In the genomic region with DNA sequence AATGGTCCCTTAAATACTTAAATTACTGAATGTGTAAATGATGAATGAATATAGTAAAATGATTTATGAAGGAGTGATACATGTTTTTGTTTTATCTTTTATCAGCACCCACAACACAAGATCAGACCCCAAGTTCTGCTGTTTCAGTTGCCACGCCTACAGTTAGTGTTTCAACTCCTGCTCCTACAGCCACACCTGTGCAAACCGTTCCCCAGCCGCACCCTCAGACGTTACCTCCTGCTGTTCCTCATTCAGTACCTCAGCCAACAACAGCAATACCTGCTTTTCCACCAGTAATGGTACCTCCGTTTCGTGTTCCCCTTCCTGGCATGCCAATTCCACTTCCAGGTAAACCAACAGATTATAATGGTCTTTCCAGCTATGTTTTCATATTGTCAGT, we compare ENCODE assay signal across 22 cellular contexts. TPM values are rescaled to one million over a fixed set of nuclear protein-coding genes. Genes with fewer than 3 reads are reported as not detected.
A peak's percentile ranks its signal among the peaks of the same experiment; 100 is the strongest.
DNase-seq lines count a peak whose midpoint lies in the region; ATAC-seq and TF ChIP-seq lines count a peak whose summit lies in the region.
"Had no signal": no experiment of that assay in that cellular context is flagged by ENCODE, and none has a peak within 500 bp of the region (broad histone marks: within the 10 kb centered on the region; RNA-seq: fewer than 3 reads in every experiment).

No MANE protein-coding gene starts in this region.

- H3K27ac ChIP-seq in WERI-Rb-1 = no peak overlapping the region
- H3K27ac ChIP-seq: A549, C4-2B, RWPE1, SJCRH30 had no signal

- H3K4me1 Mint-ChIP-seq in activated naive CD8-positive, alpha-beta T cell treated with anti-CD3 and anti-CD28 coated beads for 36 hours = peaks cover 26% of the 10 kb centered on the region
- H3K4me1 Mint-ChIP-seq in activated naive CD8-positive, alpha-beta T cell treated with anti-CD3 and anti-CD28 coated beads, Interleukin-2, amount 50 U/mL, for 24 hours = peaks cover 8% of the 10 kb centered on the region
- peaks cover 26% of the 10 kb centered on the region for H3K4me1 Mint-ChIP-seq in T-helper 17 cell
- H3K4me1 Mint-ChIP-seq in stimulated activated naive B cell treated with anti-CD40 and anti-IgM and Interleukin-4, amounts not matched to agents 10 μg/mL and 1 μg/mL and 100 μg/mL, for 72 hours = peaks cover 10 to 18% of the 10 kb centered on the region in 2 donors

- H3K36me3 Mint-ChIP-seq in activated naive CD8-positive, alpha-beta T cell treated with anti-CD3 and anti-CD28 coated beads for 36 hours = peaks cover 48% of the 10 kb centered on the region
- H3K36me3 Mint-ChIP-seq in activated naive CD8-positive, alpha-beta T cell treated with anti-CD3 and anti-CD28 coated beads, Interleukin-2, amount 50 U/mL, for 24 hours (ENCODE audit: low read depth) = peaks cover 64% of the 10 kb centered on the region
- peaks cover 19% of the 10 kb centered on the region for H3K36me3 Mint-ChIP-seq in T-helper 17 cell (ENCODE audit: low read depth)
- peaks cover 37 to 50% of the 10 kb centered on the region in 2 donors for H3K36me3 Mint-ChIP-seq in stimulated activated naive B cell treated with anti-CD40 and anti-IgM and Interleukin-4, amounts not matched to agents 10 μg/mL and 1 μg/mL and 100 μg/mL, for 72 hours

- TF ChIP-seq CTCF in WERI-Rb-1 (IDR thresholded peaks at IDR 0.05; ENCODE audit: low read depth, low read length) = no peak

- no peaks in the 10 kb centered on the region for H3K27me3 ChIP-seq in WERI-Rb-1 (ENCODE audit: insufficient read depth, low read depth, severe bottlenecking)
- H3K27me3 ChIP-seq: SJCRH30 had no signal

- peaks cover 88% of the 10 kb centered on the region for H3K36me3 ChIP-seq in WERI-Rb-1

- H3K9me3 ChIP-seq in T-helper 17 cell (ENCODE audit: control insufficient read depth, low read length, poor library complexity, severe bottlenecking) (no peaks in the 10 kb centered on the region), WERI-Rb-1 (ENCODE audit: severe bottlenecking) (no peaks in the 10 kb centered on the region)
- H3K9me3 ChIP-seq: A549, SJCRH30 had no signal

- peak overlapping the region; percentile 3 for H3K27ac Mint-ChIP-seq in activated naive CD8-positive, alpha-beta T cell treated with anti-CD3 and anti-CD28 coated beads for 36 hours
- H3K27ac Mint-ChIP-seq in activated naive CD8-positive, alpha-beta T cell treated with anti-CD3 and anti-CD28 coated beads, Interleukin-2, amount 50 U/mL, for 24 hours = no peak overlapping the region
- peak overlapping the region; percentile 84 for H3K27ac Mint-ChIP-seq in T-helper 17 cell
- peak overlapping the region; percentile 43 for H3K27ac Mint-ChIP-seq in stimulated activated naive B cell treated with anti-CD40 and anti-IgM and Interleukin-4, amounts not matched to agents 10 μg/mL and 1 μg/mL and 100 μg/mL, for 72 hours
- H3K27ac Mint-ChIP-seq: HFFc6 had no signal

- no peak for DNase-seq in activated naive CD8-positive, alpha-beta T cell treated with anti-CD3 and anti-CD28 coated beads for 36 hours
- DNase-seq in activated naive CD8-positive, alpha-beta T cell treated with anti-CD3 and anti-CD28 coated beads, Interleukin-2, amount 50 U/mL, for 24 hours = no peak
- DNase-seq in T-helper 17 cell (no peak), iPS-NIHi11 (ENCODE audit: low spot score) (peak; percentile 6), NCI-H2029 treated with DMSO at 0.1 percent for 48 hours (lab: John Stamatoyannopoulos, UW) (no peak), AML-193 (lab: John Stamatoyannopoulos, UW) (no peak), WERI-Rb-1 (no peak)
- no peak for DNase-seq in stimulated activated naive B cell treated with anti-CD40 and anti-IgM and Interleukin-4, amounts not matched to agents 10 μg/mL and 1 μg/mL and 100 μg/mL, for 72 hours
- DNase-seq: DMS 273 treated with DMSO at 0.1 percent for 48 hours, GOT3, HFFc6, Kasumi-1, NCI-H1417 treated with DMSO at 0.1 percent for 48 hours, NCI-H2171, NCI-H446, NCI-H774, PC-3, SJCRH30 had no signal

- no peaks in the 10 kb centered on the region for H3K27me3 Mint-ChIP-seq in activated naive CD8-positive, alpha-beta T cell treated with anti-CD3 and anti-CD28 coated beads for 36 hours
- no peaks in the 10 kb centered on the region for H3K27me3 Mint-ChIP-seq in activated naive CD8-positive, alpha-beta T cell treated with anti-CD3 and anti-CD28 coated beads, Interleukin-2, amount 50 U/mL, for 24 hours
- H3K27me3 Mint-ChIP-seq in T-helper 17 cell = no peaks in the 10 kb centered on the region
- no peaks in the 10 kb centered on the region for H3K27me3 Mint-ChIP-seq in stimulated activated naive B cell treated with anti-CD40 and anti-IgM and Interleukin-4, amounts not matched to agents 10 μg/mL and 1 μg/mL and 100 μg/mL, for 72 hours

- no peaks in the 10 kb centered on the region for H3K9me3 Mint-ChIP-seq in activated naive CD8-positive, alpha-beta T cell treated with anti-CD3 and anti-CD28 coated beads for 36 hours
- no peaks in the 10 kb centered on the region for H3K9me3 Mint-ChIP-seq in activated naive CD8-positive, alpha-beta T cell treated with anti-CD3 and anti-CD28 coated beads, Interleukin-2, amount 50 U/mL, for 24 hours
- H3K9me3 Mint-ChIP-seq in stimulated activated naive B cell treated with anti-CD40 and anti-IgM and Interleukin-4, amounts not matched to agents 10 μg/mL and 1 μg/mL and 100 μg/mL, for 72 hours = no peaks in the 10 kb centered on the region
- H3K9me3 Mint-ChIP-seq: HFFc6 had no signal

- no peak overlapping the region for H3K4me3 Mint-ChIP-seq in activated naive CD8-positive, alpha-beta T cell treated with anti-CD3 and anti-CD28 coated beads for 36 hours
- H3K4me3 Mint-ChIP-seq in activated naive CD8-positive, alpha-beta T cell treated with anti-CD3 and anti-CD28 coated beads, Interleukin-2, amount 50 U/mL, for 24 hours = no peak overlapping the region
- H3K4me3 Mint-ChIP-seq in T-helper 17 cell = no peak overlapping the region
- H3K4me3 Mint-ChIP-seq in stimulated activated naive B cell treated with anti-CD40 and anti-IgM and Interleukin-4, amounts not matched to agents 10 μg/mL and 1 μg/mL and 100 μg/mL, for 72 hours = no peak overlapping the region
- H3K4me3 Mint-ChIP-seq: HFFc6 had no signal

- H3K4me3 ChIP-seq in WERI-Rb-1 (ENCODE audit: low read depth, low read length) = no peak overlapping the region
- H3K4me3 ChIP-seq: A549, SJCRH30 had no signal

- no peak for ATAC-seq in activated naive CD8-positive, alpha-beta T cell treated with anti-CD3 and anti-CD28 coated beads, Interleukin-2, amount 50 U/mL, for 24 hours
- no peak for ATAC-seq in T-helper 17 cell
- no peak for ATAC-seq in stimulated activated naive B cell treated with anti-CD40 and anti-IgM and Interleukin-4, amounts not matched to agents 10 μg/mL and 1 μg/mL and 100 μg/mL, for 72 hours (replicated peaks)
- ATAC-seq: A549, PC-3 had no signal

RNA-seq across cellular contexts. Expression of a gene that starts 16.3 kb away (rescaled TPM):
- total RNA-seq in activated naive CD8-positive, alpha-beta T cell treated with anti-CD3 and anti-CD28 coated beads for 36 hours = 100 to 1,000 TPM; 125 to 131 TPM
- 10 to 100 TPM; 84.6 to 98.1 TPM for total RNA-seq in T-helper 17 cell

RNA-seq across cellular contexts. Expression of a gene that starts 52.5 kb away (rescaled TPM):
- total RNA-seq in activated naive CD8-positive, alpha-beta T cell treated with anti-CD3 and anti-CD28 coated beads for 36 hours = not detected
- total RNA-seq in T-helper 17 cell = not detected
- total RNA-seq: Daoy, HFFc6, PC-3, SJCRH30 had no signal
